6 cellular contexts compared by ENCODE assay signal in the genomic region with DNA sequence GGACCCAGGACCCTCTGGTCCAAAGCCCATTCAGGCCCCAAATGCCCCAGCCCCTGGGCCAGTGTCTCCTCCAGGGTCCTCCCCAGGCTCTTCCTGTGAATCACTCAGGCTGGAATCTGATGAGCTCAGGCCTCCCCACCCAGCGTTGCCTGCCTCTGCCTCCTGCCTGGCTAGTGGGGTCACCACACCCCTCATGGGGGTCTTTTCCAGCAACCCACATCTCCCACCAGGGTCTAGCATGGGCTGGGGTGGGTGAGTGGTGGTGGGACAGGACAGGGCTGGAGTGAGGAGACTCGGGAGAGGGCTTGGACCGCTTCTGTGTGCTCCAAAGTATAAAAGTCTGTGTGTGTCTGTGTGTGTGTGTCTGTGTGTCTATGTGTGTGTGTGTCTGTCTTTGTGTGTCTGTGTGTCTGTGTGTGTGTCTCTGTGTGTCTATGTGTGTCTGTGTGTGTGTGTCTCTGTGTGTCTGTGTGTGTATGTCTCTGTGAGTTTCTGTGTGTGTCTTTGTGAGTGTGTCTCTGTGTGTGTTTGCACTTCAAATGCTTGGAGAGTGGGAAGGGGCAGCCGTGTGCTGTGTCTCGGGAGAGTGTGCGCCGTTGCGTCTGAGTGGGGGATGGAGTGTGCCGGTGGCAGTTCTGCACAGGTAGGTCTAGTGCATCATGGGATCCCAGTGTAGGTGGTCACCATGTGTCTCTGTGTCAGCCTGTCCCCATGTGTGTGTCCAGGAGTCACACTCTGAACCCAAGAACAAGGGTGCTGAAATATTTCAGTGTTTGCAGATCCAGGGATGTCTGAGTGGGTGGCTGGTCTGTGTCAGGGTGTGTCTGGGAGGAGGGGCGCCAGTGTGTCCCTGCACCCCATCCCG. TPM values are rescaled to one million over a fixed set of nuclear protein-coding genes. Genes with fewer than 3 reads are reported as not detected.
DNase-seq lines count a peak whose midpoint lies in the region; ATAC-seq lines count a peak whose summit lies in the region.

No MANE protein-coding gene starts in this region.

- peak overlapping the region; percentile 42 for H3K4me3 Mint-ChIP-seq in T-helper 17 cell
- H3K4me3 Mint-ChIP-seq in immature natural killer cell = peak overlapping the region; percentile 18 to 62 (median 58)

- H3K9me3 Mint-ChIP-seq in immature natural killer cell = no peaks in the 10 kb centered on the region

- DNase-seq in AG08395 (ENCODE audit: low spot score) (peak; percentile 57), T-helper 17 cell (no peak), immature natural killer cell (no peak), NCI-H2171 (lab: John Stamatoyannopoulos, UW) (no peak), HuH-7.5 (ENCODE audit: low spot score) (no peak)

- no peak overlapping the region for H3K27ac Mint-ChIP-seq in T-helper 17 cell
- H3K27ac Mint-ChIP-seq in immature natural killer cell = peak overlapping the region; percentile 67 to 96 (median 83)

- H3K36me3 Mint-ChIP-seq in T-helper 17 cell (ENCODE audit: low read depth) = no peaks in the 10 kb centered on the region
- H3K36me3 Mint-ChIP-seq in immature natural killer cell = no peaks in the 10 kb centered on the region

- peaks cover 19% of the 10 kb centered on the region for H3K4me1 Mint-ChIP-seq in T-helper 17 cell
- peaks cover 22 to 39% of the 10 kb centered on the region in 2 donors for H3K4me1 Mint-ChIP-seq in immature natural killer cell

- ATAC-seq in T-helper 17 cell (no peak), HG02970 (IDR thresholded peaks at IDR 0.05; ENCODE audit: low FRiP score, unreplicated experiment) (no peak)

- H3K9me3 ChIP-seq in T-helper 17 cell (ENCODE audit: control insufficient read depth, low read length, poor library complexity, severe bottlenecking) = no peaks in the 10 kb centered on the region

- H3K27me3 Mint-ChIP-seq in T-helper 17 cell (no peaks in the 10 kb centered on the region), immature natural killer cell (ENCODE audit: low read depth in 3 of 3) (peaks cover 0 to 21% (median 6%) of the 10 kb centered on the region in 3 donors)

RNA-seq across cellular contexts. Expression of a gene that starts 8.8 kb away (rescaled TPM):
- 1 to 10 TPM; 1.9 to 3.4 TPM for total RNA-seq in T-helper 17 cell
- under 1 TPM in 2 of 3 donors, not detected in 1; 0.17 to 0.20 TPM for polyA plus RNA-seq in immature natural killer cell

RNA-seq across cellular contexts. Expression of a gene that starts 10.6 kb away (rescaled TPM):
- not detected for total RNA-seq in T-helper 17 cell
- not detected for polyA plus RNA-seq in immature natural killer cell

RNA-seq across cellular contexts. Expression of a gene that starts 17.5 kb away (rescaled TPM):
- 10 to 100 TPM; 44.3 to 53.9 TPM for total RNA-seq in T-helper 17 cell
- 10 to 100 TPM; 69.3 to 79.8 (median 76.3) TPM for polyA plus RNA-seq in immature natural killer cell

RNA-seq across cellular contexts. Expression of a gene that starts 20.0 kb away (rescaled TPM):
- total RNA-seq in T-helper 17 cell = 1 to 10 TPM; 2.4 to 2.8 TPM
- polyA plus RNA-seq in immature natural killer cell = 10 to 100 TPM in 1 of 3 donors, 1 to 10 TPM in 2; 7.0 to 11.1 (median 7.4) TPM

RNA-seq across cellular contexts. Expression of a gene that starts 35.7 kb away (rescaled TPM):
- total RNA-seq in T-helper 17 cell = under 1 TPM; 0.16 to 0.32 TPM
- not detected for polyA plus RNA-seq in immature natural killer cell
